In the genomic region with DNA sequence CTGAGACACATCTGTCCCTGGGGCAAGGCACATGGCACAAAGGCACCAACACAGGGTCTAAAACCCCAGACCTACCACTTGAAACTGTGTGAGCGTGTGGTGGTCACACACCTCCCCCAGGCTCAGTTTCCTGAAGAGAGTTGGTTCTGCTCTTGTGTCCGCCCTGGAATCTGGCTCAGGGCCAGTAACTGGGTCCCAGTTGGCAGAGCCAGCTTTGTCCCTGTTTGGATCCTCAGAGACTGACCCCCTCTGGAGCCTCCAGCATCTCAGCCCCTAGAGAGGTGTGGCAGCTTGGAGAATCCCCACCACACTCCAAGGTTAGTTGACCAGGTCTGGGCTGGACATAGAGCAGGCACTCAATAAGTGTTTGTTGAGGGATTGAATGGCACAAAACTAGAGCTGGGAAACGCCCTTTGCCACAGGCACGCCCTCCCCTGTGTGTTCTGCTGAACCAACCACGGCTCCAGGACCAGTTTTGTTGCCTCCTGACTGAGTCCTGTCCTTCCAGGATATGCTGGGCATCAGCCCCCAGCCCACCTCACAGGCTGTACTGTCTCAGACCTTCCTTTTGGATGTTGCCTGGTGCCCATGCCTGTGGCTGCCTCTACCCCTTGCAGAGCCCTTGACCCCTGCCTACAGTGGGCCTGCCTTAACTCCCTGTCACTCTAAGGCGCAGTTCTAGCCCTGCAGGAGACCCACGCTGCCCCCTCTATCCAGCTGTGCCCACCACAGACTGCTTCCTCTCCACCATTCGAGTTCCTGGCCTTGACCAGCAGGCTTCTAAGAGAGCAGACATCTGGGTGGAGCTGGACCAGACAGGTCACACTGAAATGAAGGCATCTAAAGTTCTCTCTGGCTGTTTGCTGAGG, we compare ENCODE assay signal across 14 cellular contexts. TPM values are rescaled to one million over a fixed set of nuclear protein-coding genes. Genes with fewer than 3 reads are reported as not detected.
DNase-seq lines count a peak whose midpoint lies in the region; ATAC-seq and TF ChIP-seq lines count a peak whose summit lies in the region.
"Had no signal": no experiment of that assay in that cellular context is flagged by ENCODE, and none has a peak within 500 bp of the region (broad histone marks: within the 10 kb centered on the region; RNA-seq: fewer than 3 reads in every experiment).

No MANE protein-coding gene starts in this region.

- no peaks in the 10 kb centered on the region for H3K9me3 ChIP-seq in esophagus muscularis mucosa
- no peaks in the 10 kb centered on the region for H3K9me3 ChIP-seq in thyroid gland

- no peaks in the 10 kb centered on the region for H3K36me3 ChIP-seq in esophagus muscularis mucosa
- H3K36me3 ChIP-seq in thyroid gland, result no peaks in the 10 kb centered on the region
- no peaks in the 10 kb centered on the region for H3K36me3 ChIP-seq in GM23338 (ENCODE audit: insufficient read depth)

- H3K27me3 ChIP-seq in esophagus muscularis mucosa (no peaks in the 10 kb centered on the region), thyroid gland (no peaks in the 10 kb centered on the region), GM23338 (ENCODE audit: insufficient read depth) (peaks cover 11% of the 10 kb centered on the region)

- WGBS in esophagus muscularis mucosa, result 90% methylated on average over 3 of the region's 8 CpGs
- WGBS in thyroid gland, 2 donors, result 95% methylated on average over 6 to 8 of the region's 8 CpGs

- no peak overlapping the region for H3K4me2 ChIP-seq in GM23338

- H3K4me3 ChIP-seq in esophagus muscularis mucosa (no peak overlapping the region), thyroid gland (replicated peaks in 1 of 3) (no peak overlapping the region), GM23338 (no peak overlapping the region)

- intact Hi-C loops in esophagus muscularis mucosa (cut with DNase I) (no loop called here), thyroid gland (cut with DNase I) (no loop called here)

- no peak overlapping the region for H3K4me3 Mint-ChIP-seq in GM23338
- H3K4me3 Mint-ChIP-seq: activated T-helper 17 cell treated with anti-CD3 and anti-CD28 coated beads, Interleukin-2, amount 50 U/mL, for 72 hours; mesothelial cell of epicardium had no signal

- H3K9me2 ChIP-seq in GM23338 (ENCODE audit: insufficient read depth), result no peaks in the 10 kb centered on the region

- H3K27me3 Mint-ChIP-seq in GM23338 (ENCODE audit: insufficient read depth, low read depth, poor library complexity), result peaks cover 13% of the 10 kb centered on the region

- no peak overlapping the region for H3K27ac Mint-ChIP-seq in GM23338
- H3K27ac Mint-ChIP-seq: activated T-helper 17 cell treated with anti-CD3 and anti-CD28 coated beads, Interleukin-2, amount 50 U/mL, for 72 hours; mesothelial cell of epicardium had no signal

- peak; percentile 0 for DNase-seq in activated naive CD4-positive, alpha-beta T cell treated with Interleukin-2 at 50 U/mL for 16 hours
- DNase-seq in activated naive CD4-positive, alpha-beta T cell treated with anti-CD3 and anti-CD28 coated beads, Interleukin-2, amount 50 U/mL, for 16 hours, result no peak
- DNase-seq in NCI-H69 (lab: John Stamatoyannopoulos, UW) (peak; percentile 71), esophagus muscularis mucosa (ENCODE audit: extremely low spot score) (no peak), thyroid gland (no peak), NCI-H1092 (lab: John Stamatoyannopoulos, UW) (no peak), NCI-H526 (lab: John Stamatoyannopoulos, UW) (no peak), GM23338 (ENCODE audit: low spot score) (no peak)
- DNase-seq: activated CD4-positive, alpha-beta T cell treated with anti-CD3 and anti-CD28 coated beads, Interleukin-2, amount 50 U/mL, for 4 hours; anterior cingulate cortex; NCI-H187 treated with DMSO at 0.1 percent for 48 hours; NCI-H82 had no signal

- ATAC-seq in GM23338, result no peak
- ATAC-seq: activated T-helper 17 cell treated with anti-CD3 and anti-CD28 coated beads, Interleukin-2, amount 50 U/mL, for 72 hours had no signal

- H3K36me3 Mint-ChIP-seq in GM23338 (ENCODE audit: low read depth), result no peaks in the 10 kb centered on the region
- H3K36me3 Mint-ChIP-seq: mesothelial cell of epicardium had no signal

- H3K79me2 ChIP-seq in GM23338 (replicated peaks; ENCODE audit: insufficient read depth), result no peaks in the 10 kb centered on the region

- peaks cover 16% of the 10 kb centered on the region for H3K4me1 Mint-ChIP-seq in GM23338
- H3K4me1 Mint-ChIP-seq: activated T-helper 17 cell treated with anti-CD3 and anti-CD28 coated beads, Interleukin-2, amount 50 U/mL, for 72 hours had no signal

- peak overlapping the region; percentile 34 to 100 (median 76) for H3K27ac ChIP-seq in esophagus muscularis mucosa (replicated peaks in 1 of 4)
- peak overlapping the region in 2 of 3 donors; percentile 40 to 56 for H3K27ac ChIP-seq in thyroid gland
- H3K27ac ChIP-seq in GM23338 (ENCODE audit: low read depth), result no peak overlapping the region

- H3K9me3 Mint-ChIP-seq in GM23338, result no peaks in the 10 kb centered on the region
- H3K9me3 Mint-ChIP-seq: activated T-helper 17 cell treated with anti-CD3 and anti-CD28 coated beads, Interleukin-2, amount 50 U/mL, for 72 hours; mesothelial cell of epicardium had no signal

- H3F3A ChIP-seq in GM23338 (replicated peaks; ENCODE audit: low read depth), result 0 out of 2 replicates have a peak, but pooled peaks cover 3% of the 10 kb centered on the region

- no peak overlapping the region for H2AFZ ChIP-seq in GM23338

- peaks cover 20 to 42% (median 32%) of the 10 kb centered on the region in 4 donors for H3K4me1 ChIP-seq in esophagus muscularis mucosa
- H3K4me1 ChIP-seq in thyroid gland, result peaks cover 26 to 37% of the 10 kb centered on the region in 2 donors
- H3K4me1 ChIP-seq in GM23338 (ENCODE audit: insufficient read depth), result peaks cover 18% of the 10 kb centered on the region

- H4K20me1 ChIP-seq in GM23338 (replicated peaks; ENCODE audit: insufficient read depth), result no peaks in the 10 kb centered on the region

- TF ChIP-seq POLR2A in esophagus muscularis mucosa (IDR thresholded peaks at IDR 0.05; ENCODE audit: low read depth) (no peak), thyroid gland (IDR thresholded peaks at IDR 0.05) (no peak)

- TF ChIP-seq CTCF in esophagus muscularis mucosa (IDR thresholded peaks at IDR 0.05), result no peak
- TF ChIP-seq CTCF in thyroid gland (IDR thresholded peaks at IDR 0.05), result no peak
- no peak for TF ChIP-seq CTCF in GM23338 (conservative IDR thresholded peaks at IDR 0.05; ENCODE audit: low read depth in 2 of 2)

- TF ChIP-seq EP300 in esophagus muscularis mucosa (IDR thresholded peaks at IDR 0.05), result no peak

TF ChIP-seq in GM23338, 12 proteins besides CTCF, POLR2A, EP300 and RAD21 (continues in another document):
- no peak for TF ChIP-seq ZNF114 (CRISPR knock-in tag; IDR thresholded peaks at IDR 0.05)
- TF ChIP-seq EZH2phosphoT487 (IDR thresholded peaks at IDR 0.05; ENCODE audit: unreplicated experiment), result no peak
- no peak for TF ChIP-seq ZNF331 (CRISPR knock-in tag; IDR thresholded peaks at IDR 0.05; ENCODE audit: low read depth)
- no peak for TF ChIP-seq EZH2 (IDR thresholded peaks at IDR 0.05; ENCODE audit: low read depth, unreplicated experiment)
- TF ChIP-seq CREB1 (CRISPR knock-in tag; IDR thresholded peaks at IDR 0.05; ENCODE audit: low read depth), result no peak
- TF ChIP-seq, protein P1, sequence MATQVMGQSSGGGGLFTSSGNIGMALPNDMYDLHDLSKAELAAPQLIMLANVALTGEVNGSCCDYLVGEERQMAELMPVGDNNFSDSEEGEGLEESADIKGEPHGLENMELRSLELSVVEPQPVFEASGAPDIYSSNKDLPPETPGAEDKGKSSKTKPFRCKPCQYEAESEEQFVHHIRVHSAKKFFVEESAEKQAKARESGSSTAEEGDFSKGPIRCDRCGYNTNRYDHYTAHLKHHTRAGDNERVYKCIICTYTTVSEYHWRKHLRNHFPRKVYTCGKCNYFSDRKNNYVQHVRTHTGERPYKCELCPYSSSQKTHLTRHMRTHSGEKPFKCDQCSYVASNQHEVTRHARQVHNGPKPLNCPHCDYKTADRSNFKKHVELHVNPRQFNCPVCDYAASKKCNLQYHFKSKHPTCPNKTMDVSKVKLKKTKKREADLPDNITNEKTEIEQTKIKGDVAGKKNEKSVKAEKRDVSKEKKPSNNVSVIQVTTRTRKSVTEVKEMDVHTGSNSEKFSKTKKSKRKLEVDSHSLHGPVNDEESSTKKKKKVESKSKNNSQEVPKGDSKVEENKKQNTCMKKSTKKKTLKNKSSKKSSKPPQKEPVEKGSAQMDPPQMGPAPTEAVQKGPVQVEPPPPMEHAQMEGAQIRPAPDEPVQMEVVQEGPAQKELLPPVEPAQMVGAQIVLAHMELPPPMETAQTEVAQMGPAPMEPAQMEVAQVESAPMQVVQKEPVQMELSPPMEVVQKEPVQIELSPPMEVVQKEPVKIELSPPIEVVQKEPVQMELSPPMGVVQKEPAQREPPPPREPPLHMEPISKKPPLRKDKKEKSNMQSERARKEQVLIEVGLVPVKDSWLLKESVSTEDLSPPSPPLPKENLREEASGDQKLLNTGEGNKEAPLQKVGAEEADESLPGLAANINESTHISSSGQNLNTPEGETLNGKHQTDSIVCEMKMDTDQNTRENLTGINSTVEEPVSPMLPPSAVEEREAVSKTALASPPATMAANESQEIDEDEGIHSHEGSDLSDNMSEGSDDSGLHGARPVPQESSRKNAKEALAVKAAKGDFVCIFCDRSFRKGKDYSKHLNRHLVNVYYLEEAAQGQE (IDR thresholded peaks at IDR 0.05; ENCODE audit: unreplicated experiment), result no peak
- TF ChIP-seq NANOG (IDR thresholded peaks at IDR 0.05; ENCODE audit: borderline replicate concordance), result no peak
- no peak for TF ChIP-seq STAT1 (IDR thresholded peaks at IDR 0.05; ENCODE audit: unreplicated experiment)

RNA-seq across cellular contexts. Expression of a gene that starts 3.8 kb away (rescaled TPM):
- total RNA-seq in esophagus muscularis mucosa (100 to 1,000 TPM in 3 of 4 donors, 10 to 100 TPM in 1; 59.4 to 199 (median 134) TPM), thyroid gland (10 to 100 TPM in 2 of 4 donors, 1 to 10 TPM in 2; 6.0 to 25.4 (median 13.3) TPM)
- 17.4 and 31.8 TPM in 2 replicates for total RNA-seq in GM23338 (2014; rRNA removed; shearing (Covaris generic))
- 25.2 and 28.0 TPM in 2 replicates for polyA plus RNA-seq in GM23338 (2016; fragmentation: Nextera tagmentation; extraction: Ambion mirVana)
- total RNA-seq: activated T-helper 17 cell treated with anti-CD3 and anti-CD28 coated beads, Interleukin-2, amount 50 U/mL, for 72 hours had no signal

RNA-seq across cellular contexts. Expression of a gene that starts 26.0 kb away (rescaled TPM):
- 10 to 100 TPM; 28.8 to 44.7 (median 30.8) TPM for total RNA-seq in esophagus muscularis mucosa
- total RNA-seq in thyroid gland, result 10 to 100 TPM; 21.3 to 32.0 (median 29.6) TPM
- 8.0 and 10.3 TPM in 2 replicates for total RNA-seq in GM23338 (2014; rRNA removed; shearing (Covaris generic))
- polyA plus RNA-seq in GM23338 (2016; fragmentation: Nextera tagmentation; extraction: Ambion mirVana), result 5.9 and 8.1 TPM in 2 replicates

RNA-seq across cellular contexts. Expression of a gene that starts 40.5 kb away (rescaled TPM):
- total RNA-seq in esophagus muscularis mucosa, result 1 to 10 TPM in 2 of 4 donors, under 1 TPM in 2; 0.42 to 1.7 (median 1.0) TPM
- under 1 TPM in 2 of 4 donors, not detected in 2; 0.54 to 0.78 TPM for total RNA-seq in thyroid gland
- 0.28 and 0.78 TPM in 2 replicates for total RNA-seq in GM23338 (2014; rRNA removed; shearing (Covaris generic))
- 0.12 and 0.40 TPM in 2 replicates for polyA plus RNA-seq in GM23338 (2016; fragmentation: Nextera tagmentation; extraction: Ambion mirVana)

Comparison
In these comparisons a context has a peak if more than half of its experiments do, and no peak if none do; other contexts are left out.
1. DNase-seq: peak in activated naive CD4-positive, alpha-beta T cell treated with Interleukin-2 at 50 U/mL for 16 hours (single experiment) and NCI-H69 (single experiment); none in activated naive CD4-positive, alpha-beta T cell treated with anti-CD3 and anti-CD28 coated beads, Interleukin-2, amount 50 U/mL, for 16 hours (single experiment), esophagus muscularis mucosa (single experiment), thyroid gland (0 of 2), NCI-H1092 (single experiment), NCI-H526 (0 of 2) and GM23338 (single experiment).